8 cellular contexts compared by ENCODE assay signal in the genomic region with DNA sequence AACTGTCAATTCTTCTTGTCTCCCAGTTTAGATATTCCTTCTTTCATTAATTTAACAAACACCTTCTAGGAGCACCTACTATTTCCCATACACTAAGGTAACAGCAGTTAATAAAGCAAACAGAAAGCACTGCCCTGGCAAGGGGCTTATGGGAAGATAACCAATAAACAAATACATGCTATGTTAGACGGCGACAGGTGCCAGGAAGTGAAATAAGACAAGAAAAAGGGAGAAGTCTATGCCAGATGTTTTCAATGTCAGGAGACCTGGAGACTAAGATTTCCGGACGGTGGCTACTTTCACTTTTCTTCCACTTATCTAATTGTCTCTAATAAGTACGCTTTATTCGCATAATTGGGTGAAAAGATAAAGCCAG. TPM values are rescaled to one million over a fixed set of nuclear protein-coding genes. Genes with fewer than 3 reads are reported as not detected.
DNase-seq lines count a peak whose midpoint lies in the region; ATAC-seq and TF ChIP-seq lines count a peak whose summit lies in the region.

No MANE protein-coding gene starts in this region.

- TF ChIP-seq CTCF in GM12865 (IDR thresholded peaks at IDR 0.05; ENCODE audit: insufficient read depth, low read depth, low read length, missing control alignments): no peak
- TF ChIP-seq CTCF in omental fat pad (IDR thresholded peaks at IDR 0.05): no peak

- H3K4me3 Mint-ChIP-seq in activated naive CD8-positive, alpha-beta T cell treated with anti-CD3 and anti-CD28 coated beads, Interleukin-2, amount 10 ng/mL, durations not matched to agents 7 days and 5 days: peak overlapping the region; percentile 98
- peak overlapping the region; percentile 89 for H3K4me3 Mint-ChIP-seq in stimulated activated effector memory CD8-positive, alpha-beta T cell treated with anti-CD3 and anti-CD28 coated beads, Interleukin-12 subunit alpha, Interleukin-12 subunit beta, amount 100 ng/mL, for 72 hours

- H3K9me3 ChIP-seq in iPS-20b (ENCODE audit: insufficient read depth, low read depth, low read length): no peaks in the 10 kb centered on the region

- H3K4me1 ChIP-seq in iPS-20b (ENCODE audit: insufficient read depth, low read length): peaks cover 14% of the 10 kb centered on the region

- H3K4me3 ChIP-seq in GM12865 (ENCODE audit: low read depth, low read length) (peak overlapping the region; percentile 80), iPS-20b (ENCODE audit: low read length) (peak overlapping the region; percentile 89)

- DNase-seq in GM12865 (ENCODE audit: low read depth) (peak; percentile 57), Kasumi-1 (lab: John Stamatoyannopoulos, UW) (peak; percentile 28 to 44), omental fat pad (ENCODE audit: low spot score) (no peak), islet precursor cell (no peak)
- DNase-seq in activated naive CD8-positive, alpha-beta T cell treated with anti-CD3 and anti-CD28 coated beads, Interleukin-2, amount 10 ng/mL, durations not matched to agents 7 days and 5 days: no peak
- DNase-seq in stimulated activated effector memory CD8-positive, alpha-beta T cell treated with anti-CD3 and anti-CD28 coated beads, Interleukin-12 subunit alpha, Interleukin-12 subunit beta, amount 100 ng/mL, for 72 hours (ENCODE audit: low spot score in 2 of 2): no peak

- H3K36me3 Mint-ChIP-seq in activated naive CD8-positive, alpha-beta T cell treated with anti-CD3 and anti-CD28 coated beads, Interleukin-2, amount 10 ng/mL, durations not matched to agents 7 days and 5 days: peaks cover 34% of the 10 kb centered on the region
- H3K36me3 Mint-ChIP-seq in stimulated activated effector memory CD8-positive, alpha-beta T cell treated with anti-CD3 and anti-CD28 coated beads, Interleukin-12 subunit alpha, Interleukin-12 subunit beta, amount 100 ng/mL, for 72 hours: peaks cover 6% of the 10 kb centered on the region

- ATAC-seq in GM21576 (IDR thresholded peaks at IDR 0.05; ENCODE audit: unreplicated experiment): peak; percentile 42
- peak; percentile 2 for ATAC-seq in activated naive CD8-positive, alpha-beta T cell treated with anti-CD3 and anti-CD28 coated beads, Interleukin-2, amount 10 ng/mL, durations not matched to agents 7 days and 5 days (ENCODE audit: low read depth)
- no peak for ATAC-seq in stimulated activated effector memory CD8-positive, alpha-beta T cell treated with anti-CD3 and anti-CD28 coated beads, Interleukin-12 subunit alpha, Interleukin-12 subunit beta, amount 100 ng/mL, for 72 hours
- ATAC-seq in omental fat pad (ENCODE audit: low FRiP score): no peak

- POLR2A ChIA-PET in activated naive CD8-positive, alpha-beta T cell treated with anti-CD3 and anti-CD28 coated beads, Interleukin-2, amount 10 ng/mL, durations not matched to agents 7 days and 5 days (lab: Charles Lee): interaction anchor here (1.4 to 2.1 kb wide), 8 partner anchors 20 to 252 kb away, joined by 3 to 27 read pairs (median 10); a partner anchor contains a TSS

- no peak overlapping the region for H3K27ac ChIP-seq in iPS-20b (ENCODE audit: low read length)

- peaks cover 2% of the 10 kb centered on the region for H3K27me3 Mint-ChIP-seq in activated naive CD8-positive, alpha-beta T cell treated with anti-CD3 and anti-CD28 coated beads, Interleukin-2, amount 10 ng/mL, durations not matched to agents 7 days and 5 days

- peaks cover 11% of the 10 kb centered on the region for H3K9me3 Mint-ChIP-seq in activated naive CD8-positive, alpha-beta T cell treated with anti-CD3 and anti-CD28 coated beads, Interleukin-2, amount 10 ng/mL, durations not matched to agents 7 days and 5 days
- H3K9me3 Mint-ChIP-seq in stimulated activated effector memory CD8-positive, alpha-beta T cell treated with anti-CD3 and anti-CD28 coated beads, Interleukin-12 subunit alpha, Interleukin-12 subunit beta, amount 100 ng/mL, for 72 hours: no peaks in the 10 kb centered on the region

- peak overlapping the region; percentile 96 for H3K27ac Mint-ChIP-seq in activated naive CD8-positive, alpha-beta T cell treated with anti-CD3 and anti-CD28 coated beads, Interleukin-2, amount 10 ng/mL, durations not matched to agents 7 days and 5 days
- peak overlapping the region; percentile 97 for H3K27ac Mint-ChIP-seq in stimulated activated effector memory CD8-positive, alpha-beta T cell treated with anti-CD3 and anti-CD28 coated beads, Interleukin-12 subunit alpha, Interleukin-12 subunit beta, amount 100 ng/mL, for 72 hours

- H3K4me1 Mint-ChIP-seq in activated naive CD8-positive, alpha-beta T cell treated with anti-CD3 and anti-CD28 coated beads, Interleukin-2, amount 10 ng/mL, durations not matched to agents 7 days and 5 days: peaks cover 23% of the 10 kb centered on the region
- peaks cover 20% of the 10 kb centered on the region for H3K4me1 Mint-ChIP-seq in stimulated activated effector memory CD8-positive, alpha-beta T cell treated with anti-CD3 and anti-CD28 coated beads, Interleukin-12 subunit alpha, Interleukin-12 subunit beta, amount 100 ng/mL, for 72 hours

- H3K36me3 ChIP-seq in iPS-20b (ENCODE audit: insufficient read depth, low read depth, low read length): 0 out of 2 replicates have a peak, but pooled peaks cover 4% of the 10 kb centered on the region

- H3K27me3 ChIP-seq in iPS-20b (ENCODE audit: insufficient read depth, low read length): no peaks in the 10 kb centered on the region

- H3K9ac ChIP-seq in iPS-20b (ENCODE audit: low read depth, low read length): peak overlapping the region; percentile 91

RNA-seq across cellular contexts. Expression of a gene that starts 32.5 kb away (rescaled TPM):
- 10 to 100 TPM; 26.2 to 27.2 TPM for total RNA-seq in activated naive CD8-positive, alpha-beta T cell treated with anti-CD3 and anti-CD28 coated beads, Interleukin-2, amount 10 ng/mL, durations not matched to agents 7 days and 5 days
- 10 to 100 TPM in 1 of 4 donors, 1 to 10 TPM in 3; 4.6 to 10.1 (median 6.6) TPM for total RNA-seq in omental fat pad

RNA-seq across cellular contexts. Expression of a gene that starts 45.0 kb away (rescaled TPM):
- total RNA-seq in activated naive CD8-positive, alpha-beta T cell treated with anti-CD3 and anti-CD28 coated beads, Interleukin-2, amount 10 ng/mL, durations not matched to agents 7 days and 5 days: 1 to 10 TPM; 4.9 to 5.3 TPM
- 1 to 10 TPM; 1.8 to 7.6 (median 3.9) TPM for total RNA-seq in omental fat pad

Comparison
In these comparisons a context has a peak if more than half of its experiments do, and no peak if none do; other contexts are left out.
1. DNase-seq: peak in GM12865 (single experiment) and Kasumi-1 (2 of 2); none in activated naive CD8-positive, alpha-beta T cell treated with anti-CD3 and anti-CD28 coated beads, Interleukin-2, amount 10 ng/mL, durations not matched to agents 7 days and 5 days (single experiment), stimulated activated effector memory CD8-positive, alpha-beta T cell treated with anti-CD3 and anti-CD28 coated beads, Interleukin-12 subunit alpha, Interleukin-12 subunit beta, amount 100 ng/mL, for 72 hours (0 of 2), omental fat pad (single experiment) and islet precursor cell (single experiment).
2. ATAC-seq: peak in GM21576 (single experiment) and activated naive CD8-positive, alpha-beta T cell treated with anti-CD3 and anti-CD28 coated beads, Interleukin-2, amount 10 ng/mL, durations not matched to agents 7 days and 5 days (single experiment); none in stimulated activated effector memory CD8-positive, alpha-beta T cell treated with anti-CD3 and anti-CD28 coated beads, Interleukin-12 subunit alpha, Interleukin-12 subunit beta, amount 100 ng/mL, for 72 hours (single experiment) and omental fat pad (single experiment).